In genomic region chr10:110498087-110498981, GRCh38 we compare ENCODE assay signal across 9 cellular contexts. TPM values are rescaled to one million over a fixed set of nuclear protein-coding genes. Genes with fewer than 3 reads are reported as not detected.
DNase-seq lines count a peak whose midpoint lies in the region; ATAC-seq, FAIRE-seq and TF ChIP-seq lines count a peak whose summit lies in the region.
"Had no signal": no experiment of that assay in that cellular context is flagged by ENCODE, and none has a peak within 500 bp of the region (broad histone marks: within the 10 kb centered on the region; RNA-seq: fewer than 3 reads in every experiment).

No MANE protein-coding gene starts in this region.

- POLR2A ChIA-PET in HepG2 (lab: Yijun Ruan, JAX): interaction anchor here (1.3 kb wide), 1 partner anchor 193 kb away, joined by 5 read pairs; the partner anchor contains the start of gene SMNDC1

- H3K4me1 ChIP-seq in HUES48 (ENCODE audit: control insufficient read depth, insufficient read depth, low read length): peaks cover 42% of the 10 kb centered on the region
- H3K4me1 ChIP-seq in HepG2 (ENCODE audit: insufficient read depth, low read length): peaks cover 24% of the 10 kb centered on the region

- no peaks in the 10 kb centered on the region for H3K79me2 ChIP-seq in HepG2 (ENCODE audit: insufficient read depth, low read length)

- intact Hi-C loops in HepG2 (cut with micrococcal nuclease; ENCODE audit: unreplicated experiment): no loop called here

- H3K4me2 ChIP-seq in HepG2 (ENCODE audit: low read depth, low read length): peak overlapping the region; percentile 77

- TF ChIP-seq POLR2A in HepG2 (IDR thresholded peaks at IDR 0.05; ENCODE audit: insufficient read depth in 1 of 2, low read depth in 2 of 2, low read length in 2 of 2): no peak

- H3K9me3 ChIP-seq in HUES48 (ENCODE audit: control insufficient read depth, insufficient read depth, low read length): no peaks in the 10 kb centered on the region
- H3K9me3 ChIP-seq in WERI-Rb-1 (ENCODE audit: severe bottlenecking): no peaks in the 10 kb centered on the region
- no peaks in the 10 kb centered on the region for H3K9me3 ChIP-seq in HepG2 (ENCODE audit: low read length)

- peak; percentile 36 for DNase-seq in COR-L47 (lab: John Stamatoyannopoulos, UW)
- DNase-seq in WERI-Rb-1: peak; percentile 45
- peak; percentile 60 for DNase-seq in central memory CD4-positive, alpha-beta T cell
- no peak for DNase-seq in HepG2 (ENCODE audit: low spot score)
- peak; percentile 33 to 47 (median 42) for DNase-seq in stimulated activated CD4-positive, alpha-beta T cell treated with anti-CD3 and anti-CD28 coated beads, TNF-alpha, amount 100 ng/mL, for 4 hours (ENCODE audit: low read depth in 3 of 3)
- DNase-seq in urothelium cell line (ENCODE audit: low spot score): no peak

- CTCF ChIA-PET in HepG2 (lab: Yijun Ruan, JAX; ENCODE audit: low intra/inter-chr PET ratio, low total read pairs): no interaction called here

- 17% methylated on average over 4 of the region's 107 CpGs for WGBS in HepG2 (ENCODE audit: low lambda C conversion rate)

- H2AFZ ChIP-seq in HepG2 (ENCODE audit: low read length): no peak overlapping the region

- no peak for TF ChIP-seq RAD21 in HepG2 (CRISPR knock-in tag; IDR thresholded peaks at IDR 0.05)

- ATAC-seq in GM21367 (IDR thresholded peaks at IDR 0.05; ENCODE audit: unreplicated experiment) (peak; percentile 9), HepG2 (no peak; the same call in 2 of the 3 replicates)

- peak overlapping the region; percentile 35 for H3K9ac ChIP-seq in HUES48 (ENCODE audit: low read depth, low read length)
- H3K9ac ChIP-seq in HepG2 (ENCODE audit: insufficient read depth, low read depth, low read length): no peak overlapping the region

- TF ChIP-seq EP300 in HepG2 (IDR thresholded peaks at IDR 0.05; ENCODE audit: low read depth in 2 of 2, low read length in 2 of 2) (no peak), HepG2 (CRISPR knock-in tag; IDR thresholded peaks at IDR 0.05; ENCODE audit: borderline replicate concordance) (no peak)

- H3K4me3 ChIP-seq in HUES48 (ENCODE audit: low read depth, low read length) (peak overlapping the region; percentile 85), WERI-Rb-1 (ENCODE audit: low read depth, low read length) (peak overlapping the region; percentile 94), HepG2 (replicated peaks in 1 of 3; ENCODE audit: insufficient read depth in 1 of 3, low read depth in 2 of 3, low read length in 3 of 3) (peak overlapping the region in 2 of 3 experiments; percentile 49 to 77; a peak in 3 of 6 replicates)

- H3K27ac ChIP-seq in HUES48 (ENCODE audit: low read depth, low read length) (peak overlapping the region; percentile 80), WERI-Rb-1 (peak overlapping the region; percentile 71), HepG2 (ENCODE audit: extremely low read length, insufficient read depth, low read length) (no peak overlapping the region)

- FAIRE-seq in HepG2 (lab: Jason Lieb, UNC) (no peak), urothelium cell line (lab: Jason Lieb, UNC) (no peak)
- FAIRE-seq: TTC549 had no signal

- in situ Hi-C loops in HepG2 (cut with HindIII; ENCODE audit: extremely low pct_ligation_motif_present, low pct_unique_long_range_greater_than_20kb): no loop called here

- no TSS peak for BruUV-seq in HepG2 (replicated peaks; lab: Mats Ljungman, UMichigan)

- peaks cover 49% of the 10 kb centered on the region for H3K27me3 ChIP-seq in HUES48 (ENCODE audit: control insufficient read depth, insufficient read depth, low read length)
- no peaks in the 10 kb centered on the region for H3K27me3 ChIP-seq in WERI-Rb-1 (ENCODE audit: insufficient read depth, low read depth, severe bottlenecking)
- peaks cover 2 to 56% of the 10 kb centered on the region in 2 experiments; a peak in 4 of 5 replicates for H3K27me3 ChIP-seq in HepG2 (ENCODE audit: control insufficient read depth in 1 of 2, insufficient read depth in 2 of 2, low read length in 2 of 2)

- TF ChIP-seq CTCF in WERI-Rb-1 (IDR thresholded peaks at IDR 0.05; ENCODE audit: low read depth, low read length) (peak; percentile 2; the same call in 1 of the 2 replicates), HepG2 (CRISPR knock-in tag; IDR thresholded peaks at IDR 0.05) (no peak)

- H3K36me3 ChIP-seq in HUES48 (ENCODE audit: control insufficient read depth, insufficient read depth, low read length) (peaks cover under 1% of the 10 kb centered on the region), WERI-Rb-1 (peaks cover 10% of the 10 kb centered on the region), HepG2 (replicated peaks in 1 of 2; ENCODE audit: control insufficient read depth in 1 of 2, insufficient read depth in 2 of 2, low read length in 2 of 2) (no peaks in the 10 kb centered on the region)

- H4K20me1 ChIP-seq in HepG2 (ENCODE audit: insufficient read depth, low read length): no peaks in the 10 kb centered on the region

TF ChIP-seq in HepG2, 621 proteins besides CTCF, POLR2A, EP300 and RAD21:
- TF ChIP-seq ZNF777 (CRISPR knock-in tag; IDR thresholded peaks at IDR 0.05) (0 out of 2 replicates have a peak, but pooled peaks have one; percentile 16), ATAD3A (CRISPR knock-in tag; IDR thresholded peaks at IDR 0.05) (no peak), EZH2 (conservative IDR thresholded peaks at IDR 0.05; ENCODE audit: low read depth, low read length) (peak; percentile 93), ESRRA (CRISPR knock-in tag; IDR thresholded peaks at IDR 0.05; ENCODE audit: low read depth) (0 out of 2 replicates have a peak, but pooled peaks have one; percentile 12), RFX5 (IDR thresholded peaks at IDR 0.05; ENCODE audit: low read depth, low read length) (no peak), BCL6 (CRISPR knock-in tag; IDR thresholded peaks at IDR 0.05) (peak; percentile 75), HNRNPLL (IDR thresholded peaks at IDR 0.05; ENCODE audit: low read depth, low read length, poor library complexity, severe bottlenecking) (peak; percentile 78), SPEN (CRISPR knock-in tag; IDR thresholded peaks at IDR 0.05; ENCODE audit: low read depth) (no peak)

RNA-seq across cellular contexts. Expression of gene DUSP5, which starts 0.6 kb away (rescaled TPM):
- total RNA-seq in HepG2 (2016; rRNA removed; fragmentation: Illumina TruSeq; extraction: Trizol): 1.4 and 1.5 TPM in 2 replicates
- 0.35 and 0.71 TPM in 2 replicates for total RNA-seq in HepG2 (2016; cell fraction: cytosol; rRNA removed; fragmentation: Illumina TruSeq; extraction: Trizol; ENCODE audit: low read depth)
- total RNA-seq in HepG2 (2016; cell fraction: insoluble cytoplasmic fraction; rRNA removed; fragmentation: Illumina TruSeq; extraction: Trizol): 1.2 and 1.5 TPM in 2 replicates
- total RNA-seq in HepG2 (2016; cell fraction: membrane; rRNA removed; fragmentation: Illumina TruSeq; extraction: Trizol): 1.7 and 2.0 TPM in 2 replicates
- 0.88 and 0.99 TPM in 2 replicates for total RNA-seq in HepG2 (2016; cell fraction: nucleus; rRNA removed; fragmentation: Illumina TruSeq; extraction: Trizol)
- polyA plus RNA-seq in HepG2 (2011; rRNA removed): 3.7 and 5.8 TPM in 2 replicates
- polyA plus RNA-seq in HepG2 (2011; cell fraction: cytosol; rRNA removed): 6.6 and 7.0 TPM in 2 replicates
- 4.5 and 4.8 TPM in 2 replicates for polyA plus RNA-seq in HepG2 (2011; cell fraction: nucleus; rRNA removed)
- 2.3 and 5.4 TPM in 2 replicates for polyA plus RNA-seq in HepG2 (2012)
- polyA plus RNA-seq in HepG2 (2016; cell fraction: cytosol; fragmentation: Illumina TruSeq; extraction: Trizol; ENCODE audit: low read depth): 0.44 and 0.53 TPM in 2 replicates
- 1.4 and 1.6 TPM in 2 replicates for polyA plus RNA-seq in HepG2 (2016; cell fraction: insoluble cytoplasmic fraction; fragmentation: Illumina TruSeq; extraction: Trizol; ENCODE audit: low read depth)
- polyA plus RNA-seq in HepG2 (2016; cell fraction: membrane; fragmentation: Illumina TruSeq; extraction: Trizol; ENCODE audit: low read depth): 1.2 and 1.7 TPM in 2 replicates
- polyA plus RNA-seq in HepG2 (2016; cell fraction: nucleus; fragmentation: Illumina TruSeq; extraction: Trizol; ENCODE audit: insufficient read depth, low read depth): 0.82 and 1.5 TPM in 2 replicates
- 26.8 and 47.7 TPM in 2 replicates for polyA minus RNA-seq in HepG2 (2011; rRNA and poly(A)+ RNA removed; ENCODE audit: low replicate concordance)
- polyA minus RNA-seq in HepG2 (2011; cell fraction: cytosol; rRNA and poly(A)+ RNA removed): 12.5 and 15.5 TPM in 2 replicates
- 4.5 and 6.5 TPM in 2 replicates for polyA minus RNA-seq in HepG2 (2011; cell fraction: nucleus; rRNA and poly(A)+ RNA removed)

Comparison
In these comparisons a context has a peak if more than half of its experiments do, and no peak if none do; other contexts are left out.
1. DNase-seq: peak in COR-L47 (single experiment), WERI-Rb-1 (single experiment), central memory CD4-positive, alpha-beta T cell (single experiment) and stimulated activated CD4-positive, alpha-beta T cell treated with anti-CD3 and anti-CD28 coated beads, TNF-alpha, amount 100 ng/mL, for 4 hours (3 of 3); none in HepG2 (single experiment) and urothelium cell line (single experiment).
2. Peak in every context shown above with its lines, with median percentiles within 50 percentile points of each other: H3K4me3 ChIP-seq.